In genomic region chr1:18721066-18721465, GRCh38 we compare ENCODE assay signal across 23 cellular contexts.
"Had no signal": no experiment of that assay in that cellular context is flagged by ENCODE, and none has a peak within 500 bp of the region (broad histone marks: within the 10 kb centered on the region; RNA-seq: fewer than 3 reads in every experiment).

No MANE protein-coding gene starts in this region.

- H3K27ac ChIP-seq: SJCRH30 had no signal

- H3K4me3 ChIP-seq: MG63, SJCRH30 had no signal

- ATAC-seq: HepG2, Right ventricle myocardium inferior, SK-N-SH treated with all-trans-retinoic acid at 6 μM for 48 hours had no signal

- H3K9me3 ChIP-seq: MG63, SJCRH30 had no signal

- DNase-seq: IMR-90; KG1; MG63; NCI-H1092; NCI-H1105 treated with DMSO at 0.1 percent for 48 hours; NCI-H1417 treated with DMSO at 0.1 percent for 48 hours; NCI-H146; NCI-H1694 treated with DMSO at 0.1 percent for 48 hours; NCI-H1930; NCI-H2081; NCI-H2107; NCI-H345; NCI-H446 treated with DMSO at 0.1 percent for 48 hours; NCI-H510A treated with DMSO at 0.1 percent for 48 hours; NCI-H526; NK-92 treated with Interleukin-12 subunit alpha and Interleukin-12 subunit beta, amount 100 ng/mL, for 24 hours; PC-3; SHP77 treated with DMSO at 0.1 percent for 48 hours; T-helper 1 cell had no signal

- H3K36me3 ChIP-seq: MG63, SJCRH30 had no signal
